In genomic region chr17:40322417-40323315, GRCh38 we compare ENCODE assay signal across 8 cellular contexts. TPM values are rescaled to one million over a fixed set of nuclear protein-coding genes. Genes with fewer than 3 reads are reported as not detected.
A peak's percentile ranks its signal among the peaks of the same experiment; 100 is the strongest.
DNase-seq lines count a peak whose midpoint lies in the region; ATAC-seq and TF ChIP-seq lines count a peak whose summit lies in the region.

No MANE protein-coding gene starts in this region.

- 20 to 25% (median 25%) methylated on average over 16 of the region's 16 CpGs for WGBS in ovary, 3 donors
- 34 to 37% methylated on average over 16 of the region's 16 CpGs for WGBS in testis, 2 donors

- ATAC-seq in HG02840 (IDR thresholded peaks at IDR 0.05; ENCODE audit: low FRiP score, unreplicated experiment), result peak; percentile 38
- ATAC-seq in activated T-cell treated with anti-CD3 and anti-CD28 coated beads, Interleukin-2, amount 50 U/mL, for 72 hours (replicated peaks in 1 of 2), result peak; percentile 50 to 54
- no peak for ATAC-seq in GM21576 (IDR thresholded peaks at IDR 0.05; ENCODE audit: unreplicated experiment)

- H3K27ac Mint-ChIP-seq in activated T-cell treated with anti-CD3 and anti-CD28 coated beads, Interleukin-2, amount 50 U/mL, for 72 hours, result peak overlapping the region; percentile 97

- H3K4me3 ChIP-seq in ovary (peak overlapping the region; percentile 24), testis (peak overlapping the region in 1 of 2 donors; percentile 10)

- H3K4me1 ChIP-seq in ovary (ENCODE audit: insufficient read depth), result peaks cover 58% of the 10 kb centered on the region
- H3K4me1 ChIP-seq in testis, result peaks cover 87% of the 10 kb centered on the region

- no peaks in the 10 kb centered on the region for H3K9me3 ChIP-seq in ovary
- H3K9me3 ChIP-seq in testis, result no peaks in the 10 kb centered on the region

- H3K27ac ChIP-seq in ovary (peak overlapping the region; percentile 56 to 77), testis (peak overlapping the region; percentile 57 to 80)

- no peaks in the 10 kb centered on the region for H3K27me3 Mint-ChIP-seq in activated T-cell treated with anti-CD3 and anti-CD28 coated beads, Interleukin-2, amount 50 U/mL, for 72 hours (ENCODE audit: low read depth)

- TF ChIP-seq EP300 in ovary (IDR thresholded peaks at IDR 0.05), result no peak

- in situ Hi-C loops in GM13977 (cut with MboI; ENCODE audit: low pct_unique_long_range_greater_than_20kb, low sequenced_read_pairs, unreplicated experiment), result no loop called here

- H3K9me3 Mint-ChIP-seq in activated T-cell treated with anti-CD3 and anti-CD28 coated beads, Interleukin-2, amount 50 U/mL, for 72 hours, result no peaks in the 10 kb centered on the region

- peaks cover 93% of the 10 kb centered on the region for H3K4me1 Mint-ChIP-seq in activated T-cell treated with anti-CD3 and anti-CD28 coated beads, Interleukin-2, amount 50 U/mL, for 72 hours (ENCODE audit: low read depth)

- intact Hi-C loops in ovary (cut with DNase I), result no loop called here
- intact Hi-C loops in testis (cut with DNase I; ENCODE audit: low total_unique reads), result no loop called here

- DNase-seq in GM13977 (ENCODE audit: low spot score) (peak; percentile 89), fibroblast of peridontal ligament (ENCODE audit: extremely low read depth) (peak; percentile 83), ovary (peak in 4 of 5 donors; percentile 66 to 82 (median 67)), testis (peak; percentile 46)
- peak; percentile 83 to 89 for DNase-seq in activated T-cell treated with anti-CD3 and anti-CD28 coated beads, Interleukin-2, amount 50 U/mL, for 72 hours

- H3K4me3 Mint-ChIP-seq in activated T-cell treated with anti-CD3 and anti-CD28 coated beads, Interleukin-2, amount 50 U/mL, for 72 hours, result peak overlapping the region; percentile 91 to 97

- TF ChIP-seq POLR2A in ovary (IDR thresholded peaks at IDR 0.05), result no peak
- TF ChIP-seq POLR2A in testis (IDR thresholded peaks at IDR 0.05), result no peak

- H3K27me3 ChIP-seq in ovary (no peaks in the 10 kb centered on the region), testis (no peaks in the 10 kb centered on the region)

- TF ChIP-seq CTCF in GM13977 (IDR thresholded peaks at IDR 0.05; ENCODE audit: extremely low read depth, insufficient read depth, missing control alignments) (no peak), ovary (IDR thresholded peaks at IDR 0.05) (no peak), testis (IDR thresholded peaks at IDR 0.05) (no peak)

- H3K36me3 ChIP-seq in ovary (no peaks in the 10 kb centered on the region), testis (ENCODE audit: low read depth, missing control alignments) (no peaks in the 10 kb centered on the region)

- peaks cover 0 to 2% of the 10 kb centered on the region in 2 donors for H3K36me3 Mint-ChIP-seq in activated T-cell treated with anti-CD3 and anti-CD28 coated beads, Interleukin-2, amount 50 U/mL, for 72 hours (ENCODE audit: insufficient read depth in 2 of 2)

TF ChIP-seq in PFSK-1, 5 proteins besides CTCF, POLR2A, EP300 and RAD21:
- TF ChIP-seq SIN3A (IDR thresholded peaks at IDR 0.05; ENCODE audit: borderline replicate concordance, insufficient read depth, low read length) (peak; percentile 84; the same call in 1 of the 2 replicates), TAF1 (IDR thresholded peaks at IDR 0.05; ENCODE audit: borderline replicate concordance, insufficient read depth, low read length) (no peak)
TF ChIP-seq in PFSK-1: peak in this region for 1.

RNA-seq across cellular contexts. Expression of gene RARA, which starts 13.7 kb away (rescaled TPM):
- polyA plus RNA-seq in PFSK-1 (2012; ENCODE audit: insufficient read length, low read depth), result 57.6 TPM
- 10 to 100 TPM; 33.4 to 45.2 TPM for total RNA-seq in activated T-cell treated with anti-CD3 and anti-CD28 coated beads, Interleukin-2, amount 50 U/mL, for 72 hours
- total RNA-seq in ovary (100 to 1,000 TPM in 1 of 7 donors, 10 to 100 TPM in 6; 19.8 to 100 (median 62.2) TPM), testis (10 to 100 TPM; 65.5 to 66.0 TPM)
- polyA plus RNA-seq in ovary (10 to 100 TPM; 21.8 to 39.9 TPM), testis (ENCODE audit: insufficient read depth, low read depth, low replicate concordance) (49.8 TPM)

RNA-seq across cellular contexts. Expression of gene CDC6, which starts 35.0 kb away (rescaled TPM):
- polyA plus RNA-seq in PFSK-1 (2012; ENCODE audit: insufficient read length, low read depth), result 39.0 TPM
- 10 to 100 TPM; 86.2 to 92.6 TPM for total RNA-seq in activated T-cell treated with anti-CD3 and anti-CD28 coated beads, Interleukin-2, amount 50 U/mL, for 72 hours
- total RNA-seq in ovary, result 1 to 10 TPM in 3 of 7 donors, under 1 TPM in 4; 0.34 to 3.8 (median 0.76) TPM
- 1 to 10 TPM in 1 of 2 donors, under 1 TPM in 1; 0.80 to 3.3 TPM for polyA plus RNA-seq in ovary
- 10 to 100 TPM; 12.4 to 22.8 TPM for total RNA-seq in testis
- 14.7 TPM for polyA plus RNA-seq in testis (ENCODE audit: insufficient read depth, low read depth, low replicate concordance)

RNA-seq across cellular contexts. Expression of gene GJD3, which starts 41.9 kb away (rescaled TPM):
- polyA plus RNA-seq in PFSK-1 (2012; ENCODE audit: insufficient read length, low read depth), result not detected
- not detected for total RNA-seq in activated T-cell treated with anti-CD3 and anti-CD28 coated beads, Interleukin-2, amount 50 U/mL, for 72 hours
- total RNA-seq in ovary (1 to 10 TPM in 2 of 7 donors, under 1 TPM in 3, not detected in 2; 0.66 to 1.8 (median 0.92) TPM), testis (1 to 10 TPM; 2.1 to 2.6 TPM)
- polyA plus RNA-seq in ovary (under 1 TPM in 1 of 2 donors, not detected in 1; 0.24 TPM), testis (ENCODE audit: insufficient read depth, low read depth, low replicate concordance) (not detected)
